ENCODE assay signal across 8 cellular contexts in genomic region chr3:16885948-16886683, GRCh38. TPM values are rescaled to one million over a fixed set of nuclear protein-coding genes. Genes with fewer than 3 reads are reported as not detected.
DNase-seq lines count a peak whose midpoint lies in the region; ATAC-seq, FAIRE-seq and TF ChIP-seq lines count a peak whose summit lies in the region.

No MANE protein-coding gene starts in this region.

- H3K9me3 ChIP-seq in SJSA1 (replicated peaks) (no peaks in the 10 kb centered on the region), esophagus muscularis mucosa (no peaks in the 10 kb centered on the region)

- TF ChIP-seq EP300 in esophagus muscularis mucosa (IDR thresholded peaks at IDR 0.05): no peak

- ATAC-seq in GM21619 (IDR thresholded peaks at IDR 0.05; ENCODE audit: unreplicated experiment) (no peak), HG03571 (IDR thresholded peaks at IDR 0.05; ENCODE audit: unreplicated experiment) (no peak), HG03025 (IDR thresholded peaks at IDR 0.05; ENCODE audit: low FRiP score, unreplicated experiment) (no peak)

- 46% methylated on average over 11 of the region's 11 CpGs for WGBS in esophagus muscularis mucosa

- H3K36me3 ChIP-seq in SJSA1 (peaks cover 7% of the 10 kb centered on the region; the same call in 1 of the 2 replicates), esophagus muscularis mucosa (no peaks in the 10 kb centered on the region), rectal smooth muscle tissue (ENCODE audit: control insufficient read depth, insufficient read depth, low read length) (no peaks in the 10 kb centered on the region)

- H3K9ac ChIP-seq in rectal smooth muscle tissue (ENCODE audit: low read length): no peak overlapping the region

- H3K27me3 ChIP-seq in SJSA1 (replicated peaks) (no peaks in the 10 kb centered on the region), esophagus muscularis mucosa (no peaks in the 10 kb centered on the region), rectal smooth muscle tissue (ENCODE audit: control insufficient read depth, insufficient read depth, low read length) (no peaks in the 10 kb centered on the region)

- FAIRE-seq in H54 (lab: Jason Lieb, UNC): peak; percentile 33

- H3K4me3 ChIP-seq in SJSA1: peak overlapping the region; percentile 84
- peak overlapping the region; percentile 65 to 88 (median 80) for H3K4me3 ChIP-seq in esophagus muscularis mucosa
- H3K4me3 ChIP-seq in rectal smooth muscle tissue (ENCODE audit: low read length): peak overlapping the region; percentile 81

- TF ChIP-seq POLR2A in H54 (IDR thresholded peaks at IDR 0.05; ENCODE audit: low read depth, low read length): no peak
- TF ChIP-seq POLR2A in esophagus muscularis mucosa (IDR thresholded peaks at IDR 0.05; ENCODE audit: low read depth): no peak

- intact Hi-C loops in esophagus muscularis mucosa (cut with DNase I): no loop called here

- H3K4me1 ChIP-seq in SJSA1 (replicated peaks) (peaks cover 48% of the 10 kb centered on the region), esophagus muscularis mucosa (peaks cover 12 to 29% (median 20%) of the 10 kb centered on the region in 4 donors), rectal smooth muscle tissue (ENCODE audit: control insufficient read depth, insufficient read depth, low read length) (no peaks in the 10 kb centered on the region)

- peak overlapping the region; percentile 7; the same call in 1 of the 2 replicates for H3K27ac ChIP-seq in SJSA1
- peak overlapping the region; percentile 82 to 85 (median 83) for H3K27ac ChIP-seq in esophagus muscularis mucosa (replicated peaks in 1 of 4)
- peak overlapping the region; percentile 6 for H3K27ac ChIP-seq in rectal smooth muscle tissue (ENCODE audit: low read depth, low read length)

- no peak for TF ChIP-seq CTCF in esophagus muscularis mucosa (IDR thresholded peaks at IDR 0.05)

- DNase-seq in H54 (ENCODE audit: insufficient read length, low spot score) (no peak), SJSA1 (ENCODE audit: low read depth in 1 of 2, low spot score in 2 of 2) (no peak), esophagus muscularis mucosa (ENCODE audit: extremely low spot score) (no peak), NCI-H2227 (lab: John Stamatoyannopoulos, UW; ENCODE audit: unreplicated experiment) (no peak)

RNA-seq across cellular contexts. Expression of gene PLCL2, which starts 1.4 kb away (rescaled TPM):
- total RNA-seq in SJSA1 (2014; rRNA removed; shearing (Covaris generic)): 6.7 and 9.3 TPM in 2 replicates
- 1 to 10 TPM; 4.1 to 9.1 (median 6.7) TPM for total RNA-seq in esophagus muscularis mucosa

Comparison
In these comparisons a context has a peak if more than half of its experiments do, and no peak if none do; other contexts are left out.
1. H3K27ac ChIP-seq: peak in every context shown above with its lines; median percentile 83 in esophagus muscularis mucosa; 7 in SJSA1; 6 in rectal smooth muscle tissue.